ENCODE assay signal across 11 cellular contexts in the genomic region with DNA sequence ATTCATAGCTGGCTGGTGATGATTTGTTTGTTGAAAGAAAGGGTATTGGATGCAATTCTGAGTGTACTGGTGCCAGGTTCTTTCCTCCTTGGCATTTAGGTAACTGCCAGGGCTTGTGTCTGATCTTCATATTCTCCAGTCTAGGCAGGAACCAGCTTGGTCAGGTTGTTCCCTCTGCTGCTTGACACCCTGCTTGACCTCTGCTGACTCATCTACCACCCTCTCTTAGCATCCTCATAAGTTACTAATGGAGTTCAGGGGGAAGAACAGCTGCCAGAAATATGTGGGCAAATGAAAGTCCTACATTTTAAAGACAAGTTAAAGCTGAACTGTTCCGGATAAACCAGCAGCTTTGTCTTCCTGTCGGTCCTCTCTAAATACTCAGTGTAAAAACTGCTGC.
DNase-seq lines count a peak whose midpoint lies in the region; ATAC-seq and TF ChIP-seq lines count a peak whose summit lies in the region.
"Had no signal": no experiment of that assay in that cellular context is flagged by ENCODE, and none has a peak within 500 bp of the region (broad histone marks: within the 10 kb centered on the region; RNA-seq: fewer than 3 reads in every experiment).

No MANE protein-coding gene starts in this region.

- H3K4me1 ChIP-seq in lung (ENCODE audit: control insufficient read depth in 2 of 2, insufficient read depth in 2 of 2, low read length in 2 of 2) = no peaks in the 10 kb centered on the region
- H3K4me1 ChIP-seq in effector memory CD4-positive, alpha-beta T cell (ENCODE audit: control insufficient read depth, insufficient read depth, low read length, poor library complexity, severe bottlenecking) = no peaks in the 10 kb centered on the region

- peak; percentile 49 for ATAC-seq in HG03045 (IDR thresholded peaks at IDR 0.05; ENCODE audit: unreplicated experiment)
- peak; percentile 66 for ATAC-seq in lung (ENCODE audit: insufficient read depth, low FRiP score)
- no peak for ATAC-seq in GM18519 (IDR thresholded peaks at IDR 0.05; ENCODE audit: low FRiP score, unreplicated experiment)
- ATAC-seq: K562 had no signal

- peaks cover 18% of the 10 kb centered on the region for H3K27me3 Mint-ChIP-seq in activated naive CD4-positive, alpha-beta T cell treated with anti-CD3 and anti-CD28 coated beads, Interleukin-2, amount 10 ng/mL, durations not matched to agents 7 days and 5 days

- no peaks in the 10 kb centered on the region for H3K4me1 Mint-ChIP-seq in activated naive CD4-positive, alpha-beta T cell treated with anti-CD3 and anti-CD28 coated beads, Interleukin-2, amount 10 ng/mL, durations not matched to agents 7 days and 5 days
- H3K4me1 Mint-ChIP-seq: central memory CD8-positive, alpha-beta T cell had no signal

- WGBS in lung, 2 donors = 70 to 91% methylated on average over 2 of the region's 2 CpGs

- no peak overlapping the region for H3K27ac ChIP-seq in lung (ENCODE audit: low read depth in 1 of 2, low read length in 1 of 2)
- H3K27ac ChIP-seq in effector memory CD4-positive, alpha-beta T cell (ENCODE audit: insufficient read depth, low read length, poor library complexity, severe bottlenecking) = no peak overlapping the region

- H3K9me3 Mint-ChIP-seq in activated naive CD4-positive, alpha-beta T cell treated with anti-CD3 and anti-CD28 coated beads, Interleukin-2, amount 10 ng/mL, durations not matched to agents 7 days and 5 days = no peaks in the 10 kb centered on the region
- H3K9me3 Mint-ChIP-seq: central memory CD8-positive, alpha-beta T cell had no signal

- DNase-seq in GM04504 (ENCODE audit: low read depth) = peak; percentile 73
- DNase-seq in SW480 (ENCODE audit: low spot score) = peak; percentile 32
- peak; percentile 36 for DNase-seq in lung (ENCODE audit: low spot score)
- no peak for DNase-seq in GM13976 (ENCODE audit: low spot score)
- no peak for DNase-seq in activated naive CD4-positive, alpha-beta T cell treated with anti-CD3 and anti-CD28 coated beads, Interleukin-2, amount 10 ng/mL, durations not matched to agents 7 days and 5 days
- no peak for DNase-seq in effector memory CD4-positive, alpha-beta T cell
- DNase-seq: naive B cell had no signal

- no peaks in the 10 kb centered on the region for H3K36me3 ChIP-seq in lung (ENCODE audit: control insufficient read depth in 2 of 2, insufficient read depth in 2 of 2, low read length in 2 of 2)
- no peaks in the 10 kb centered on the region for H3K36me3 ChIP-seq in effector memory CD4-positive, alpha-beta T cell (ENCODE audit: control insufficient read depth, insufficient read depth, low read length)

- TF ChIP-seq CTCF in lung (IDR thresholded peaks at IDR 0.05; ENCODE audit: control extremely low read depth, extremely low read depth) (no peak), GM13976 (IDR thresholded peaks at IDR 0.05; ENCODE audit: borderline replicate concordance, control extremely low read depth, extremely low read depth, insufficient read depth, missing control alignments) (no peak)

- no peaks in the 10 kb centered on the region for H3K27me3 ChIP-seq in lung (ENCODE audit: control insufficient read depth, insufficient read depth)
- H3K27me3 ChIP-seq in effector memory CD4-positive, alpha-beta T cell (replicated peaks; ENCODE audit: control insufficient read depth, insufficient read depth, low read length, poor library complexity, severe bottlenecking) = no peaks in the 10 kb centered on the region

- CTCF ChIA-PET in activated naive CD4-positive, alpha-beta T cell treated with anti-CD3 and anti-CD28 coated beads, Interleukin-2, amount 10 ng/mL, durations not matched to agents 7 days and 5 days (lab: Charles Lee) = no interaction called here

- no peak overlapping the region for H3K27ac Mint-ChIP-seq in activated naive CD4-positive, alpha-beta T cell treated with anti-CD3 and anti-CD28 coated beads, Interleukin-2, amount 10 ng/mL, durations not matched to agents 7 days and 5 days

- peaks cover 0 to 2% of the 10 kb centered on the region in 2 donors for H3K9me3 ChIP-seq in lung (ENCODE audit: control insufficient read depth in 2 of 2, insufficient read depth in 1 of 2, low read length in 1 of 2)
- H3K9me3 ChIP-seq in effector memory CD4-positive, alpha-beta T cell (ENCODE audit: control insufficient read depth, low read length) = no peaks in the 10 kb centered on the region

- no peak overlapping the region for H3K4me3 Mint-ChIP-seq in activated naive CD4-positive, alpha-beta T cell treated with anti-CD3 and anti-CD28 coated beads, Interleukin-2, amount 10 ng/mL, durations not matched to agents 7 days and 5 days
- H3K4me3 Mint-ChIP-seq: central memory CD8-positive, alpha-beta T cell; naive B cell had no signal

- in situ Hi-C loops in GM13976 (cut with MboI; ENCODE audit: low sequenced_read_pairs, unreplicated experiment) = no loop called here

- H3K36me3 Mint-ChIP-seq in activated naive CD4-positive, alpha-beta T cell treated with anti-CD3 and anti-CD28 coated beads, Interleukin-2, amount 10 ng/mL, durations not matched to agents 7 days and 5 days = no peaks in the 10 kb centered on the region

- no peak overlapping the region for H3K4me3 ChIP-seq in lung
- H3K4me3 ChIP-seq in effector memory CD4-positive, alpha-beta T cell (ENCODE audit: insufficient read depth, low read depth, low read length, poor library complexity, severe bottlenecking) = no peak overlapping the region
- H3K4me3 ChIP-seq: K562 had no signal

Comparison
In these comparisons a context has a peak if more than half of its experiments do, and no peak if none do; other contexts are left out.
1. DNase-seq: peak in GM04504 (single experiment), SW480 (single experiment) and lung (single experiment); none in GM13976 (single experiment), activated naive CD4-positive, alpha-beta T cell treated with anti-CD3 and anti-CD28 coated beads, Interleukin-2, amount 10 ng/mL, durations not matched to agents 7 days and 5 days (single experiment) and effector memory CD4-positive, alpha-beta T cell (0 of 3).